Comparison of ENCODE assay signal across 8 cellular contexts in the genomic region with DNA sequence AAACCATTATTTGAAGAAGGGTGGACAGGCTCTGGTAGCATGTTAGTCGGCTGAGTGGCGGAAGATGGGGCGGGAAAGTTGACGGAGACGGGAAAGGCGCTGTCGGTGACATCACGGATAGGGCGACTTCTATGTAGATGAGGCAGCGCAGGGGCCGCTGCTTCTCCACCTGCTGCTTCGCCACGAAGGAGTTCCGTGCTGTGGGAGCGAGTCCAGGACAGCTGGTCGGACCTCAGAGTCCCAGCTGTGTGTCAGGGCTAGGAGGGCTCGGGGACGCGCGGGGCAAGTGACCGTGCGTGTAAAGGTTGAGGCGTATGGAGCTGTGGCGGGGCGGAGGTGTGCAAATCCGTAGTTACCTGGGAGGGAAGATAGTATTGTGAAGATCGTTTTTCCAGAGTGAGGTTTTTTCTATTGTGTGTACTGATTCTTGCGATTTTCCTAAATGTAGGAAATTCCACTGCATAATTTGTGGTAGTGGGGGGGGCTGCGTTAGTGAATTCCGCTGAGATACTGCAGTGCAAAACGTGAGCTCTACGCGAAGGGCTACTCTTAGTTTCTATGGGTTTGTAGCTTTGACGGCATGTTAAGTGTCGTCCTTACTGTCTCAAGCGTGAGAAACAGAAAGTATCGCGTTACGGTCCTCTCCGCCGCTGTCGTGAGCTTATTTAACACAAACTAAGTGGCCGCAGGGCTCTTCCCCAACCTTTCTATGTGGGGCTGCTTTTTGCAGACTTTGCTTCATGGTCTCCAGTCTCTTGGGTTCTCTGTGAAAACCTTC.
DNase-seq lines count a peak whose midpoint lies in the region; ATAC-seq and TF ChIP-seq lines count a peak whose summit lies in the region.

No MANE protein-coding gene starts in this region.

- DNase-seq in AG10803 (ENCODE audit: low read depth) (peak; percentile 47), amniotic epithelial cell (ENCODE audit: low read depth) (peak; percentile 90), hepatic stellate cell (ENCODE audit: low spot score) (peak; percentile 50), renal cortical epithelial cell (ENCODE audit: low read depth) (peak; percentile 90)

- H3K4me2 ChIP-seq in SU-DHL-6 (ENCODE audit: low read depth, low read length, poor library complexity, severe bottlenecking) = peak overlapping the region; percentile 47

- peak overlapping the region; percentile 98 for H3K27ac ChIP-seq in HUES6 (ENCODE audit: low read depth, low read length)
- no peak overlapping the region for H3K27ac ChIP-seq in SU-DHL-6 (ENCODE audit: low read depth, low read length)

- TF ChIP-seq CTCF in AG10803 (conservative IDR thresholded peaks at IDR 0.05; ENCODE audit: low read length) (no peak), SU-DHL-6 (IDR thresholded peaks at IDR 0.05; ENCODE audit: insufficient read depth, low read length, poor library complexity, severe bottlenecking) (no peak)

- H3K36me3 ChIP-seq in HUES6 (ENCODE audit: control insufficient read depth, insufficient read depth, low read length) (no peaks in the 10 kb centered on the region), SU-DHL-6 (ENCODE audit: low read length) (no peaks in the 10 kb centered on the region)

- H3K9me3 ChIP-seq in HUES6 (ENCODE audit: control insufficient read depth, insufficient read depth, low read depth, low read length) = no peaks in the 10 kb centered on the region
- no peaks in the 10 kb centered on the region for H3K9me3 ChIP-seq in SU-DHL-6 (ENCODE audit: insufficient read depth, low read length)

- H2AFZ ChIP-seq in SU-DHL-6 (ENCODE audit: low read depth, low read length, severe bottlenecking) = peak overlapping the region; percentile 69

- no peak for ATAC-seq in GM18870 (IDR thresholded peaks at IDR 0.05; ENCODE audit: unreplicated experiment)

- TF ChIP-seq POLR2A in GM19193 (IDR thresholded peaks at IDR 0.05; ENCODE audit: extremely low read depth, insufficient read depth, insufficient read length) = peak; percentile 95

- H3K27me3 ChIP-seq in HUES6 (ENCODE audit: control insufficient read depth, insufficient read depth, low read length) (no peaks in the 10 kb centered on the region), SU-DHL-6 (ENCODE audit: low read length) (no peaks in the 10 kb centered on the region)

- no peaks in the 10 kb centered on the region for H3K9me2 ChIP-seq in SU-DHL-6 (replicated peaks; ENCODE audit: insufficient read depth, low read length)

- no peaks in the 10 kb centered on the region for H3K79me2 ChIP-seq in SU-DHL-6 (ENCODE audit: insufficient read depth, low read length)

- H3K4me1 ChIP-seq in HUES6 (ENCODE audit: control insufficient read depth, insufficient read depth, low read length) = peaks cover 3% of the 10 kb centered on the region; the same call in 1 of the 2 replicates

- H4K20me1 ChIP-seq in SU-DHL-6 (ENCODE audit: low read depth, low read length) = no peaks in the 10 kb centered on the region

- H3F3A ChIP-seq in SU-DHL-6 (ENCODE audit: insufficient read depth) = no peaks in the 10 kb centered on the region

- H3K4me3 ChIP-seq in AG10803 (ENCODE audit: low read length) (peak overlapping the region; percentile 63), HUES6 (ENCODE audit: low read depth, low read length) (peak overlapping the region; percentile 58), SU-DHL-6 (ENCODE audit: insufficient read depth, low read length, poor library complexity, severe bottlenecking) (peak overlapping the region; percentile 33)

- H3K9ac ChIP-seq in HUES6 (ENCODE audit: low read length) (peak overlapping the region; percentile 96), SU-DHL-6 (ENCODE audit: low read length) (peak overlapping the region; percentile 5; the same call in 1 of the 2 replicates)
